12 cellular contexts compared by ENCODE assay signal in genomic region chr7:3569643-3570042, GRCh38.
A peak's percentile ranks its signal among the peaks of the same experiment; 100 is the strongest.
DNase-seq lines count a peak whose midpoint lies in the region; ATAC-seq and TF ChIP-seq lines count a peak whose summit lies in the region.
"Had no signal": no experiment of that assay in that cellular context is flagged by ENCODE, and none has a peak within 500 bp of the region (broad histone marks: within the 10 kb centered on the region; RNA-seq: fewer than 3 reads in every experiment).

No MANE protein-coding gene starts in this region.

- H3K27ac Mint-ChIP-seq in nephron progenitor cell, result peak overlapping the region; percentile 44

- peaks cover 3% of the 10 kb centered on the region for H3K9me3 Mint-ChIP-seq in nephron progenitor cell

- H3K4me1 Mint-ChIP-seq in nephron progenitor cell, result peaks cover 27% of the 10 kb centered on the region

- H3K36me3 Mint-ChIP-seq in nephron progenitor cell (ENCODE audit: low read depth), result no peaks in the 10 kb centered on the region

- no peak for TF ChIP-seq CTCF in nephron progenitor cell (IDR thresholded peaks at IDR 0.05)

- DNase-seq in NCI-H146 treated with DMSO at 0.1 percent for 48 hours (lab: John Stamatoyannopoulos, UW; ENCODE audit: unreplicated experiment), result peak; percentile 82
- DNase-seq in NCI-H748 treated with DMSO at 0.1 percent for 48 hours (lab: John Stamatoyannopoulos, UW), result peak; percentile 48
- DNase-seq in nephron progenitor cell, result no peak
- DNase-seq in NCI-H1105 treated with DMSO at 0.1 percent for 48 hours (lab: John Stamatoyannopoulos, UW), result no peak
- no peak for DNase-seq in 8988T
- DNase-seq: AML-193, Calu3, DMS 273 treated with DMSO at 0.1 percent for 48 hours, GM23248 had no signal

- no peak overlapping the region for H3K4me3 Mint-ChIP-seq in nephron progenitor cell

- no peaks in the 10 kb centered on the region for H3K27me3 Mint-ChIP-seq in nephron progenitor cell (ENCODE audit: low read depth, poor library complexity)

- no peak for ATAC-seq in GM19324 (IDR thresholded peaks at IDR 0.05; ENCODE audit: low FRiP score, unreplicated experiment)
- ATAC-seq: GM12878, HCT116 had no signal

Comparison
In these comparisons a context has a peak if more than half of its experiments do, and no peak if none do; other contexts are left out.
1. DNase-seq: peak in NCI-H146 treated with DMSO at 0.1 percent for 48 hours (single experiment) and NCI-H748 treated with DMSO at 0.1 percent for 48 hours (single experiment); none in nephron progenitor cell (single experiment), NCI-H1105 treated with DMSO at 0.1 percent for 48 hours (single experiment) and 8988T (single experiment).